1 cellular context compared by ENCODE assay signal in the genomic region with DNA sequence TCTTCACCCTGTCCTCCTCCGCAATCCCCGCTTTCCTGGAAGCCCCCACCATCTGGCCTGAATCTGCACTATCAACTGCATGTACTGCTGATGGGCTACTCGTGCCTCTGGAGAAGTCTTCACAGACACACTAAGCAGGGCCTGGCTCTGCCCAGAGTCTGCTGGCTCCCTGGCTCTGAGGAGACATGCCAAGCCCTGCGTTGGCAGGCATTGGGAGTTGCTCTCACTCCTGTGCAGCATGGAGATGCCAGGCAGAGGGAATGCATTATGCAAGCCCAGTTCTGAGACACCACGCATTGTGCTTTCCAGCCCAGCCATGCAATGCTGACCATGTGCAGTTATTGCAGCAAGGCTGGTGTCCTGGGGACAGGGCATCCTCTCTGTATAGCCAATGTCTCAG.
TF ChIP-seq lines count a peak whose summit lies in the region.

No MANE protein-coding gene starts in this region.

TF ChIP-seq in GM23338, 12 proteins besides CTCF, POLR2A, EP300 and RAD21 (continued from another document):
- TF ChIP-seq, protein P1, sequence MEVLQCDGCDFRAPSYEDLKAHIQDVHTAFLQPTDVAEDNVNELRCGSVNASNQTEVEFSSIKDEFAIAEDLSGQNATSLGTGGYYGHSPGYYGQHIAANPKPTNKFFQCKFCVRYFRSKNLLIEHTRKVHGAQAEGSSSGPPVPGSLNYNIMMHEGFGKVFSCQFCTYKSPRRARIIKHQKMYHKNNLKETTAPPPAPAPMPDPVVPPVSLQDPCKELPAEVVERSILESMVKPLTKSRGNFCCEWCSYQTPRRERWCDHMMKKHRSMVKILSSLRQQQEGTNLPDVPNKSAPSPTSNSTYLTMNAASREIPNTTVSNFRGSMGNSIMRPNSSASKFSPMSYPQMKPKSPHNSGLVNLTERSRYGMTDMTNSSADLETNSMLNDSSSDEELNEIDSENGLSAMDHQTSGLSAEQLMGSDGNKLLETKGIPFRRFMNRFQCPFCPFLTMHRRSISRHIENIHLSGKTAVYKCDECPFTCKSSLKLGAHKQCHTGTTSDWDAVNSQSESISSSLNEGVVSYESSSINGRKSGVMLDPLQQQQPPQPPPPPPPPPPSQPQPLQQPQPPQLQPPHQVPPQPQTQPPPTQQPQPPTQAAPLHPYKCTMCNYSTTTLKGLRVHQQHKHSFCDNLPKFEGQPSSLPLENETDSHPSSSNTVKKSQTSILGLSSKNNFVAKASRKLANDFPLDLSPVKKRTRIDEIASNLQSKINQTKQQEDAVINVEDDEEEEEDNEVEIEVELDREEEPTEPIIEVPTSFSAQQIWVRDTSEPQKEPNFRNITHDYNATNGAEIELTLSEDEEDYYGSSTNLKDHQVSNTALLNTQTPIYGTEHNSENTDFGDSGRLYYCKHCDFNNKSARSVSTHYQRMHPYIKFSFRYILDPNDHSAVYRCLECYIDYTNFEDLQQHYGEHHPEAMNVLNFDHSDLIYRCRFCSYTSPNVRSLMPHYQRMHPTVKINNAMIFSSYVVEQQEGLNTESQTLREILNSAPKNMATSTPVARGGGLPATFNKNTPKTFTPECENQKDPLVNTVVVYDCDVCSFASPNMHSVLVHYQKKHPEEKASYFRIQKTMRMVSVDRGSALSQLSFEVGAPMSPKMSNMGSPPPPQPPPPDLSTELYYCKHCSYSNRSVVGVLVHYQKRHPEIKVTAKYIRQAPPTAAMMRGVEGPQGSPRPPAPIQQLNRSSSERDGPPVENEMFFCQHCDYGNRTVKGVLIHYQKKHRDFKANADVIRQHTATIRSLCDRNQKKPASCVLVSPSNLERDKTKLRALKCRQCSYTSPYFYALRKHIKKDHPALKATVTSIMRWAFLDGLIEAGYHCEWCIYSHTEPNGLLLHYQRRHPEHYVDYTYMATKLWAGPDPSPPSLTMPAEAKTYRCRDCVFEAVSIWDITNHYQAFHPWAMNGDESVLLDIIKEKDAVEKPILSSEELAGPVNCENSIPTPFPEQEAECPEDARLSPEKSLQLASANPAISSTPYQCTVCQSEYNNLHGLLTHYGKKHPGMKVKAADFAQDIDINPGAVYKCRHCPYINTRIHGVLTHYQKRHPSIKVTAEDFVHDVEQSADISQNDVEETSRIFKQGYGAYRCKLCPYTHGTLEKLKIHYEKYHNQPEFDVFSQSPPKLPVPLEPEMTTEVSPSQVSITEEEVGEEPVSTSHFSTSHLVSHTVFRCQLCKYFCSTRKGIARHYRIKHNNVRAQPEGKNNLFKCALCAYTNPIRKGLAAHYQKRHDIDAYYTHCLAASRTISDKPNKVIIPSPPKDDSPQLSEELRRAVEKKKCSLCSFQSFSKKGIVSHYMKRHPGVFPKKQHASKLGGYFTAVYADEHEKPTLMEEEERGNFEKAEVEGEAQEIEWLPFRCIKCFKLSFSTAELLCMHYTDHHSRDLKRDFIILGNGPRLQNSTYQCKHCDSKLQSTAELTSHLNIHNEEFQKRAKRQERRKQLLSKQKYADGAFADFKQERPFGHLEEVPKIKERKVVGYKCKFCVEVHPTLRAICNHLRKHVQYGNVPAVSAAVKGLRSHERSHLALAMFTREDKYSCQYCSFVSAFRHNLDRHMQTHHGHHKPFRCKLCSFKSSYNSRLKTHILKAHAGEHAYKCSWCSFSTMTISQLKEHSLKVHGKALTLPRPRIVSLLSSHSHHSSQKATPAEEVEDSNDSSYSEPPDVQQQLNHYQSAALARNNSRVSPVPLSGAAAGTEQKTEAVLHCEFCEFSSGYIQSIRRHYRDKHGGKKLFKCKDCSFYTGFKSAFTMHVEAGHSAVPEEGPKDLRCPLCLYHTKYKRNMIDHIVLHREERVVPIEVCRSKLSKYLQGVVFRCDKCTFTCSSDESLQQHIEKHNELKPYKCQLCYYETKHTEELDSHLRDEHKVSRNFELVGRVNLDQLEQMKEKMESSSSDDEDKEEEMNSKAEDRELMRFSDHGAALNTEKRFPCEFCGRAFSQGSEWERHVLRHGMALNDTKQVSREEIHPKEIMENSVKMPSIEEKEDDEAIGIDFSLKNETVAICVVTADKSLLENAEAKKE (CRISPR knock-in tag; IDR thresholded peaks at IDR 0.05): no peak
- TF ChIP-seq CREB1 (CRISPR knock-in tag; IDR thresholded peaks at IDR 0.05; ENCODE audit: low read depth) (no peak), ZNF114 (CRISPR knock-in tag; IDR thresholded peaks at IDR 0.05) (no peak), JUNB (IDR thresholded peaks at IDR 0.05; ENCODE audit: unreplicated experiment) (no peak), STAT1 (IDR thresholded peaks at IDR 0.05; ENCODE audit: unreplicated experiment) (no peak)
- TF ChIP-seq, protein P2, sequence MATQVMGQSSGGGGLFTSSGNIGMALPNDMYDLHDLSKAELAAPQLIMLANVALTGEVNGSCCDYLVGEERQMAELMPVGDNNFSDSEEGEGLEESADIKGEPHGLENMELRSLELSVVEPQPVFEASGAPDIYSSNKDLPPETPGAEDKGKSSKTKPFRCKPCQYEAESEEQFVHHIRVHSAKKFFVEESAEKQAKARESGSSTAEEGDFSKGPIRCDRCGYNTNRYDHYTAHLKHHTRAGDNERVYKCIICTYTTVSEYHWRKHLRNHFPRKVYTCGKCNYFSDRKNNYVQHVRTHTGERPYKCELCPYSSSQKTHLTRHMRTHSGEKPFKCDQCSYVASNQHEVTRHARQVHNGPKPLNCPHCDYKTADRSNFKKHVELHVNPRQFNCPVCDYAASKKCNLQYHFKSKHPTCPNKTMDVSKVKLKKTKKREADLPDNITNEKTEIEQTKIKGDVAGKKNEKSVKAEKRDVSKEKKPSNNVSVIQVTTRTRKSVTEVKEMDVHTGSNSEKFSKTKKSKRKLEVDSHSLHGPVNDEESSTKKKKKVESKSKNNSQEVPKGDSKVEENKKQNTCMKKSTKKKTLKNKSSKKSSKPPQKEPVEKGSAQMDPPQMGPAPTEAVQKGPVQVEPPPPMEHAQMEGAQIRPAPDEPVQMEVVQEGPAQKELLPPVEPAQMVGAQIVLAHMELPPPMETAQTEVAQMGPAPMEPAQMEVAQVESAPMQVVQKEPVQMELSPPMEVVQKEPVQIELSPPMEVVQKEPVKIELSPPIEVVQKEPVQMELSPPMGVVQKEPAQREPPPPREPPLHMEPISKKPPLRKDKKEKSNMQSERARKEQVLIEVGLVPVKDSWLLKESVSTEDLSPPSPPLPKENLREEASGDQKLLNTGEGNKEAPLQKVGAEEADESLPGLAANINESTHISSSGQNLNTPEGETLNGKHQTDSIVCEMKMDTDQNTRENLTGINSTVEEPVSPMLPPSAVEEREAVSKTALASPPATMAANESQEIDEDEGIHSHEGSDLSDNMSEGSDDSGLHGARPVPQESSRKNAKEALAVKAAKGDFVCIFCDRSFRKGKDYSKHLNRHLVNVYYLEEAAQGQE (IDR thresholded peaks at IDR 0.05; ENCODE audit: unreplicated experiment): no peak
TF ChIP-seq in GM23338: peak in this region for 0.
